Comparison of ENCODE assay signal across 8 cellular contexts in the genomic region with DNA sequence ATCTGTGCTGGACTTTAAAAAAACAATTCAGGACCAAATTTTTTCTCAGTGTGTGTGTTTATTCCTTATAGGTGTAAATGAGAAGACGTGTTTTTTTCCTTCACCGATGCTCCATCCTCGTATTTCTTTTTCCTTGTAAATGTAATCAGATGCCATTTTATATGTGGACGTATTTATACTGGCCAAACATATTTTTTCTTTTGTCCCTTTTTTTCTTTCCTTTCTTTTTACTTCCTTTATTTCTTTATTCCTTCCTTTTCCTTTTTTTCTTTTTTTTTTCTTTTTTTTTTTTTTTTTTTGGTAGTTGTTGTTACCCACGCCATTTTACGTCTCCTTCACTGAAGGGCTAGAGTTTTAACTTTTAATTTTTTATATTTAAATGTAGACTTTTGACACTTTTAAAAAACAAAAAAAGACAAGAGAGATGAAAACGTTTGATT. TPM values are rescaled to one million over a fixed set of nuclear protein-coding genes. Genes with fewer than 3 reads are reported as not detected.
DNase-seq lines count a peak whose midpoint lies in the region; FAIRE-seq and TF ChIP-seq lines count a peak whose summit lies in the region.

No MANE protein-coding gene starts in this region.

- FAIRE-seq in bronchial epithelial cell (lab: Jason Lieb, UNC) (no peak), H54 (lab: Jason Lieb, UNC) (no peak)

- H3K4me1 ChIP-seq in A673 (ENCODE audit: insufficient read depth, low read length, poor library complexity, severe bottlenecking) = peaks cover 19% of the 10 kb centered on the region
- peaks cover 27% of the 10 kb centered on the region for H3K4me1 ChIP-seq in HUES6 (ENCODE audit: control insufficient read depth, insufficient read depth, low read length)
- H3K4me1 ChIP-seq in muscle layer of colon (ENCODE audit: insufficient read depth, low read length) = peaks cover 21% of the 10 kb centered on the region

- no peaks in the 10 kb centered on the region for H3K27me3 ChIP-seq in A673 (replicated peaks; ENCODE audit: insufficient read depth, low read depth, low read length, poor library complexity)
- no peaks in the 10 kb centered on the region for H3K27me3 ChIP-seq in HUES6 (ENCODE audit: control insufficient read depth, insufficient read depth, low read length)
- no peaks in the 10 kb centered on the region for H3K27me3 ChIP-seq in bronchial epithelial cell (ENCODE audit: control insufficient read depth, insufficient read depth, low read length)
- no peaks in the 10 kb centered on the region for H3K27me3 ChIP-seq in muscle layer of colon (ENCODE audit: control insufficient read depth in 1 of 2, insufficient read depth in 2 of 2, low read length in 2 of 2)

- H3K9ac ChIP-seq in HUES6 (ENCODE audit: low read length) = peak overlapping the region; percentile 97
- peak overlapping the region; percentile 41 for H3K9ac ChIP-seq in muscle layer of colon (ENCODE audit: low read length)

- H3K27ac ChIP-seq in A673 (ENCODE audit: low read depth, low read length, poor library complexity, severe bottlenecking) = no peak overlapping the region
- peak overlapping the region; percentile 91; the same call in 1 of the 2 replicates for H3K27ac ChIP-seq in HUES6 (ENCODE audit: low read depth, low read length)
- H3K27ac ChIP-seq in muscle layer of colon (ENCODE audit: low read depth, low read length) = peak overlapping the region; percentile 85

- no TSS peak for BruUV-seq in A673 (replicated peaks; lab: Mats Ljungman, UMichigan)

- H3K9me3 ChIP-seq in A673 (ENCODE audit: low read depth, low read length, poor library complexity, severe bottlenecking) = no peaks in the 10 kb centered on the region
- H3K9me3 ChIP-seq in HUES6 (ENCODE audit: control insufficient read depth, insufficient read depth, low read depth, low read length) = no peaks in the 10 kb centered on the region
- no peaks in the 10 kb centered on the region for H3K9me3 ChIP-seq in muscle layer of colon (ENCODE audit: low read length)

- CTCF ChIA-PET in A673 (lab: Charles Lee) = interaction anchor here (0.7 kb wide), 1 partner anchor 256 kb away, joined by 4 read pairs; no protein-coding TSS in a partner anchor

- peak overlapping the region; percentile 86 for H3K4me3 ChIP-seq in A673 (ENCODE audit: low read depth, low read length, poor library complexity, severe bottlenecking)
- H3K4me3 ChIP-seq in HUES6 (ENCODE audit: low read depth, low read length) = peak overlapping the region; percentile 98
- peak overlapping the region; percentile 98 for H3K4me3 ChIP-seq in bronchial epithelial cell (ENCODE audit: low read depth, low read length)
- peak overlapping the region; percentile 82 to 91 for H3K4me3 ChIP-seq in muscle layer of colon (ENCODE audit: low read depth in 1 of 2, low read length in 2 of 2)

- intact Hi-C loops in A673 (cut with micrococcal nuclease; ENCODE audit: unreplicated experiment) = loop anchor here (2.0 to 5.0 kb wide), 2 partner anchors 145 to 338 kb away; no protein-coding TSS in a partner anchor

- no peak for TF ChIP-seq POLR2A in H54 (IDR thresholded peaks at IDR 0.05; ENCODE audit: low read depth, low read length)

- DNase-seq in A673 (ENCODE audit: low spot score) = no peak
- no peak for DNase-seq in bronchial epithelial cell (ENCODE audit: low read depth)
- no peak for DNase-seq in H54 (ENCODE audit: insufficient read length, low spot score)
- no peak for DNase-seq in KG1 (lab: John Stamatoyannopoulos, UW)
- DNase-seq in SK-N-DZ (ENCODE audit: low spot score) = no peak
- DNase-seq in D341Med (ENCODE audit: low spot score) = no peak

- H3K36me3 ChIP-seq in A673 (ENCODE audit: insufficient read depth, low read length, poor library complexity, severe bottlenecking) = peaks cover 28% of the 10 kb centered on the region
- peaks cover 36% of the 10 kb centered on the region for H3K36me3 ChIP-seq in HUES6 (ENCODE audit: control insufficient read depth, insufficient read depth, low read length)
- no peaks in the 10 kb centered on the region for H3K36me3 ChIP-seq in bronchial epithelial cell (ENCODE audit: control insufficient read depth, insufficient read depth, low read length)
- no peaks in the 10 kb centered on the region for H3K36me3 ChIP-seq in muscle layer of colon (ENCODE audit: insufficient read depth, low read length)

- POLR2A ChIA-PET in A673 (lab: Charles Lee; ENCODE audit: low non-redundant PET) = no interaction called here

- TF ChIP-seq CTCF in A673 (conservative IDR thresholded peaks at IDR 0.05; ENCODE audit: low read depth, low read length) = no peak
- no peak for TF ChIP-seq CTCF in bronchial epithelial cell (IDR thresholded peaks at IDR 0.05; ENCODE audit: insufficient read depth, low read length, severe bottlenecking)

RNA-seq across cellular contexts. Expression of gene SOX4, which starts 3.7 kb away (rescaled TPM):
- total RNA-seq in A673 (2021) (50.7 and 59.4 TPM in 2 replicates), bronchial epithelial cell (20.9 and 36.6 TPM in 2 replicates)
- 39.6 and 42.6 TPM in 2 replicates for polyA plus RNA-seq in SK-N-DZ (2014; cell fraction: cytosol; rRNA removed)
- 27.2 and 29.4 TPM in 2 replicates for polyA plus RNA-seq in SK-N-DZ (2014; cell fraction: nucleus; rRNA removed)
